Comparison of ENCODE assay signal across 17 cellular contexts in genomic region chr7:119105381-119105780, GRCh38.
"Had no signal": no experiment of that assay in that cellular context is flagged by ENCODE, and none has a peak within 500 bp of the region (broad histone marks: within the 10 kb centered on the region; RNA-seq: fewer than 3 reads in every experiment).

No MANE protein-coding gene starts in this region.

- H3K4me1 ChIP-seq: heart left ventricle, left ventricle myocardium inferior, psoas muscle, stomach, transverse colon had no signal

- ATAC-seq: esophagus mucosa, heart left ventricle, psoas muscle, sciatic nerve had no signal

- H3K27me3 ChIP-seq: heart left ventricle, stomach, transverse colon had no signal

- H3K4me3 Mint-ChIP-seq: naive B cell, nephron had no signal

- DNase-seq: effector memory CD4-positive, alpha-beta T cell; heart left ventricle; hypothalamus; islet precursor cell; left ventricle myocardium inferior; mesenchymal stem cell; naive B cell; psoas muscle; stimulated activated naive CD4-positive, alpha-beta T cell; stomach; substantia nigra; transverse colon had no signal

- H3K4me1 Mint-ChIP-seq: naive B cell had no signal

- H3K36me3 Mint-ChIP-seq: naive B cell had no signal

- H3K27ac Mint-ChIP-seq: naive B cell, nephron had no signal

- H3K27me3 Mint-ChIP-seq: naive B cell had no signal

- H3K4me3 ChIP-seq: heart left ventricle, left ventricle myocardium inferior, lung, psoas muscle, stomach, thoracic aorta, transverse colon had no signal

- H3K9me3 ChIP-seq: psoas muscle, thoracic aorta, transverse colon had no signal

- H3K36me3 ChIP-seq: heart left ventricle, left ventricle myocardium inferior, stomach, thoracic aorta, transverse colon had no signal

- H3K27ac ChIP-seq: heart left ventricle, left ventricle myocardium inferior, psoas muscle, stomach, thoracic aorta, transverse colon had no signal
